ENCODE assay signal across 11 cellular contexts in the genomic region with DNA sequence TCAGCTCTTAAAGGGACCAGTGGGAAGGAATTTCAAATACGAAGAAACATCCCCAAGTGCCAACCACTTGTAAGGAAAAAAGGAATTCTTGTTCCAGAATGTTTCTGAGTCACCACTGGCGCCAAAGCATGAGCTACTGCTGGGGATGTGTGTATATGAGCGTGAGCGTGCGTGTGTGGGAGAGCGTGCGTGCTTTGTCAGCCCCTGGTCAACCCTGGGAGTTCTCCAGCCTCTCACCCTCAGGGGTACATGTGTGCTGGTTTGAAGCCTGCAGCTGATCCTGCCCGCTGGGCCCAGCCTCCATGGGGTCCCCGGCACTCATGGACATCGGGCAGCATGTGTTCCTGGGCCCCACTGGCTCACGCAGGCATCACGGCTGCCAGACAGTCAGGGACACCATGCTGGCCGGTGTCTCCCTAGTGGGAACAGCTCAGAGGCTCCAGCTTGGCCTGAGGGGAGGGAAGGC. TPM values are rescaled to one million over a fixed set of nuclear protein-coding genes. Genes with fewer than 3 reads are reported as not detected.
DNase-seq lines count a peak whose midpoint lies in the region; ATAC-seq and TF ChIP-seq lines count a peak whose summit lies in the region.
"Had no signal": no experiment of that assay in that cellular context is flagged by ENCODE, and none has a peak within 500 bp of the region (broad histone marks: within the 10 kb centered on the region; RNA-seq: fewer than 3 reads in every experiment).

No MANE protein-coding gene starts in this region.

- no peak for TF ChIP-seq RAD21 in SK-N-SH (IDR thresholded peaks at IDR 0.05; ENCODE audit: low read length)

- TF ChIP-seq CTCF in BJ (IDR thresholded peaks at IDR 0.05; ENCODE audit: insufficient read depth, low read depth, low read length) (no peak), SK-N-SH (IDR thresholded peaks at IDR 0.05) (no peak), fibroblast of mammary gland (conservative IDR thresholded peaks at IDR 0.05; ENCODE audit: control insufficient read depth, insufficient read depth, low read depth, low read length) (no peak), osteocyte (IDR thresholded peaks at IDR 0.05) (no peak), hepatocyte (IDR thresholded peaks at IDR 0.05; ENCODE audit: poor library complexity) (no peak)

- H2BK5ac ChIP-seq in mesendoderm (ENCODE audit: low read length), result no peak overlapping the region

- H3K79me2 ChIP-seq in SK-N-SH (ENCODE audit: insufficient read depth) (peaks cover 4% of the 10 kb centered on the region; the same call in 1 of the 2 replicates), mesendoderm (ENCODE audit: control insufficient read depth, insufficient read depth, low read length) (peaks cover 88% of the 10 kb centered on the region), hepatocyte (peaks cover 93% of the 10 kb centered on the region)

- H3K4ac ChIP-seq in mesendoderm (ENCODE audit: low read depth, low read length), result no peak overlapping the region

- no peak overlapping the region for H3K4me3 Mint-ChIP-seq in osteocyte (ENCODE audit: unreplicated experiment)
- no peak overlapping the region for H3K4me3 Mint-ChIP-seq in activated T-cell treated with anti-CD3 and anti-CD28 coated beads, Interleukin-2, amount 50 U/mL, for 24 hours
- no peak overlapping the region for H3K4me3 Mint-ChIP-seq in activated naive CD8-positive, alpha-beta T cell treated with anti-CD3 and anti-CD28 coated beads, Interleukin-2, amount 50 U/mL, for 24 hours
- H3K4me3 Mint-ChIP-seq: activated naive CD4-positive, alpha-beta T cell treated with anti-CD3 and anti-CD28 coated beads, Interleukin-2, amount 50 U/mL, for 24 hours had no signal

- H3K36me3 ChIP-seq in BJ (ENCODE audit: control insufficient read depth, insufficient read depth, low read length) (no peaks in the 10 kb centered on the region), SK-N-SH (replicated peaks in 1 of 2; ENCODE audit: control insufficient read depth in 1 of 2, insufficient read depth in 2 of 2, low read length in 1 of 2) (no peaks in the 10 kb centered on the region), mesendoderm (ENCODE audit: control insufficient read depth, insufficient read depth, low read length) (peaks cover 1% of the 10 kb centered on the region), hepatocyte (replicated peaks; ENCODE audit: insufficient read depth, low read depth) (no peaks in the 10 kb centered on the region)
- H3K36me3 ChIP-seq: uterus had no signal

- no peak overlapping the region for H2BK15ac ChIP-seq in mesendoderm (replicated peaks; ENCODE audit: low read depth)

- no peak overlapping the region for H4K8ac ChIP-seq in mesendoderm (ENCODE audit: low read depth, low read length)

- H3K23ac ChIP-seq in mesendoderm (ENCODE audit: low read length), result no peak overlapping the region

- no peak overlapping the region for H2AFZ ChIP-seq in SK-N-SH (ENCODE audit: low read depth)
- H2AFZ ChIP-seq in hepatocyte, result no peak overlapping the region

- no peak overlapping the region for H3K4me3 ChIP-seq in BJ (ENCODE audit: low read depth, low read length)
- H3K4me3 ChIP-seq in SK-N-SH (ENCODE audit: low read depth in 2 of 2, low read length in 1 of 2), result no peak overlapping the region
- H3K4me3 ChIP-seq in fibroblast of mammary gland (ENCODE audit: control insufficient read depth, low read depth, low read length), result no peak overlapping the region
- H3K4me3 ChIP-seq in mesendoderm (ENCODE audit: low read length), result no peak overlapping the region
- H3K4me3 ChIP-seq in hepatocyte, result no peak overlapping the region
- H3K4me3 ChIP-seq: uterus had no signal

- no peak overlapping the region for H3K9ac ChIP-seq in SK-N-SH
- H3K9ac ChIP-seq in mesendoderm (ENCODE audit: low read length), result no peak overlapping the region

- no peak for ATAC-seq in activated naive CD8-positive, alpha-beta T cell treated with anti-CD3 and anti-CD28 coated beads, Interleukin-2, amount 50 U/mL, for 24 hours

- H3K4me2 ChIP-seq in SK-N-SH, result peak overlapping the region; percentile 37; the same call in 1 of the 2 replicates
- no peak overlapping the region for H3K4me2 ChIP-seq in mesendoderm (ENCODE audit: low read length)
- no peak overlapping the region for H3K4me2 ChIP-seq in hepatocyte

- H3K18ac ChIP-seq in mesendoderm (ENCODE audit: low read length), result no peak overlapping the region

- no peaks in the 10 kb centered on the region for H4K20me1 ChIP-seq in SK-N-SH (ENCODE audit: insufficient read depth)
- peaks cover 56% of the 10 kb centered on the region for H4K20me1 ChIP-seq in hepatocyte (ENCODE audit: insufficient read depth, poor library complexity, severe bottlenecking)

- TF ChIP-seq EP300 in SK-N-SH (IDR thresholded peaks at IDR 0.05; ENCODE audit: borderline replicate concordance in 1 of 2, low read depth in 1 of 2, low read length in 1 of 2), result no peak

- no peaks in the 10 kb centered on the region for H3K9me2 ChIP-seq in SK-N-SH
- no peaks in the 10 kb centered on the region for H3K9me2 ChIP-seq in hepatocyte (replicated peaks; ENCODE audit: insufficient read depth)

- no peaks in the 10 kb centered on the region for H3K27me3 Mint-ChIP-seq in osteocyte (ENCODE audit: unreplicated experiment)
- no peaks in the 10 kb centered on the region for H3K27me3 Mint-ChIP-seq in activated T-cell treated with anti-CD3 and anti-CD28 coated beads, Interleukin-2, amount 50 U/mL, for 24 hours
- H3K27me3 Mint-ChIP-seq in activated naive CD8-positive, alpha-beta T cell treated with anti-CD3 and anti-CD28 coated beads, Interleukin-2, amount 50 U/mL, for 24 hours, result no peaks in the 10 kb centered on the region
- H3K27me3 Mint-ChIP-seq: activated naive CD4-positive, alpha-beta T cell treated with anti-CD3 and anti-CD28 coated beads, Interleukin-2, amount 50 U/mL, for 24 hours had no signal

- H3K4me1 ChIP-seq in SK-N-SH (ENCODE audit: control insufficient read depth in 1 of 2, insufficient read depth in 2 of 2, low read depth in 1 of 2, low read length in 1 of 2), result peaks cover 22 to 77% of the 10 kb centered on the region in 2 experiments
- H3K4me1 ChIP-seq in mesendoderm (ENCODE audit: control insufficient read depth, low read depth, low read length), result peaks cover 11% of the 10 kb centered on the region
- H3K4me1 ChIP-seq in hepatocyte (ENCODE audit: insufficient read depth), result peaks cover 18% of the 10 kb centered on the region

- H3F3A ChIP-seq in SK-N-SH (replicated peaks; ENCODE audit: insufficient read depth), result no peaks in the 10 kb centered on the region

- H3K27ac Mint-ChIP-seq in osteocyte (ENCODE audit: unreplicated experiment), result peak overlapping the region; percentile 91
- H3K27ac Mint-ChIP-seq in activated T-cell treated with anti-CD3 and anti-CD28 coated beads, Interleukin-2, amount 50 U/mL, for 24 hours, result no peak overlapping the region
- H3K27ac Mint-ChIP-seq in activated naive CD8-positive, alpha-beta T cell treated with anti-CD3 and anti-CD28 coated beads, Interleukin-2, amount 50 U/mL, for 24 hours, result no peak overlapping the region
- H3K27ac Mint-ChIP-seq: activated naive CD4-positive, alpha-beta T cell treated with anti-CD3 and anti-CD28 coated beads, Interleukin-2, amount 50 U/mL, for 24 hours had no signal

- peaks cover 2% of the 10 kb centered on the region for H3K36me3 Mint-ChIP-seq in osteocyte (ENCODE audit: unreplicated experiment)
- peaks cover 4% of the 10 kb centered on the region for H3K36me3 Mint-ChIP-seq in activated T-cell treated with anti-CD3 and anti-CD28 coated beads, Interleukin-2, amount 50 U/mL, for 24 hours (ENCODE audit: low read depth)
- peaks cover 7% of the 10 kb centered on the region for H3K36me3 Mint-ChIP-seq in activated naive CD8-positive, alpha-beta T cell treated with anti-CD3 and anti-CD28 coated beads, Interleukin-2, amount 50 U/mL, for 24 hours (ENCODE audit: low read depth)

- 81% methylated on average over 9 of the region's 13 CpGs for WGBS in SK-N-SH (ENCODE audit: low lambda C conversion rate)
- WGBS in mesendoderm (ENCODE audit: extremely low coverage, insufficient coverage, low lambda C conversion rate), result no CpG with 5 or more reads among the region's 13 CpGs
- 89% methylated on average over 13 of the region's 13 CpGs for WGBS in hepatocyte (ENCODE audit: low lambda C conversion rate, missing lambda C conversion rate)

- no peak overlapping the region for H3K56ac ChIP-seq in mesendoderm (ENCODE audit: low read length)

- no peak overlapping the region for H4K5ac ChIP-seq in mesendoderm (ENCODE audit: low read length)

- H3K27me3 ChIP-seq in BJ (ENCODE audit: control insufficient read depth, insufficient read depth, low read length), result no peaks in the 10 kb centered on the region
- H3K27me3 ChIP-seq in SK-N-SH (ENCODE audit: insufficient read depth), result no peaks in the 10 kb centered on the region
- no peaks in the 10 kb centered on the region for H3K27me3 ChIP-seq in mesendoderm (ENCODE audit: insufficient read depth, low read length, poor library complexity)
- H3K27me3 ChIP-seq in hepatocyte, result no peaks in the 10 kb centered on the region
- H3K27me3 ChIP-seq: uterus had no signal

- no peak overlapping the region for H2AK5ac ChIP-seq in mesendoderm (ENCODE audit: low read length)

- DNase-seq in BJ (ENCODE audit: low read depth), result peak; percentile 96
- DNase-seq in SK-N-SH, result no peak
- DNase-seq in fibroblast of mammary gland (ENCODE audit: low read depth), result peak; percentile 98
- peak; percentile 91 for DNase-seq in osteocyte (ENCODE audit: extremely low spot score, unreplicated experiment)
- DNase-seq in mesendoderm, result no peak
- DNase-seq in hepatocyte (ENCODE audit: low spot score), result no peak
- DNase-seq in activated T-cell treated with anti-CD3 and anti-CD28 coated beads, Interleukin-2, amount 50 U/mL, for 24 hours, result no peak
- DNase-seq in activated naive CD8-positive, alpha-beta T cell treated with anti-CD3 and anti-CD28 coated beads, Interleukin-2, amount 50 U/mL, for 24 hours, result no peak
- DNase-seq: stimulated activated CD4-positive, alpha-beta T cell treated with anti-CD3 and anti-CD28 coated beads, Interleukin-12 subunit alpha, Interleukin-12 subunit beta, amount 100 ng/mL, for 4 hours; uterus had no signal

- CTCF ChIA-PET in BJ (lab: Yijun Ruan, JAX) (interaction anchor here (0.7 to 1.8 kb wide), 5 partner anchors 12 to 122 kb away, joined by 3 to 9 read pairs (median 3); no protein-coding TSS in a partner anchor), SK-N-SH (lab: Yijun Ruan, JAX) (interaction anchor here (1.1 to 6.1 kb wide), 3 partner anchors 11 to 23 kb away, joined by 3 to 27 read pairs (median 3); no protein-coding TSS in a partner anchor)

- H3K9me3 ChIP-seq in SK-N-SH (no peaks in the 10 kb centered on the region), hepatocyte (ENCODE audit: low read depth) (no peaks in the 10 kb centered on the region)
- H3K9me3 ChIP-seq: uterus had no signal

- H3K27ac ChIP-seq in SK-N-SH (ENCODE audit: low read depth in 2 of 2, low read length in 1 of 2), result peak overlapping the region in 1 of 2 experiments; percentile 35; a peak in 2 of 4 replicates
- no peak overlapping the region for H3K27ac ChIP-seq in mesendoderm (ENCODE audit: low read depth, low read length)
- H3K27ac ChIP-seq in hepatocyte, result no peak overlapping the region
- H3K27ac ChIP-seq: uterus had no signal

- peaks cover 66% of the 10 kb centered on the region for H3K4me1 Mint-ChIP-seq in osteocyte (ENCODE audit: unreplicated experiment)
- H3K4me1 Mint-ChIP-seq in activated T-cell treated with anti-CD3 and anti-CD28 coated beads, Interleukin-2, amount 50 U/mL, for 24 hours (ENCODE audit: low read depth), result peaks cover 8% of the 10 kb centered on the region
- peaks cover 2% of the 10 kb centered on the region for H3K4me1 Mint-ChIP-seq in activated naive CD8-positive, alpha-beta T cell treated with anti-CD3 and anti-CD28 coated beads, Interleukin-2, amount 50 U/mL, for 24 hours

- POLR2A ChIA-PET in BJ (lab: Charles Lee) (interaction anchor here (0.5 kb wide), 1 partner anchor 21 kb away, joined by 4 read pairs; no protein-coding TSS in a partner anchor), SK-N-SH (lab: Yijun Ruan, JAX) (no interaction called here)

- no peaks in the 10 kb centered on the region for H3K9me3 Mint-ChIP-seq in osteocyte (ENCODE audit: unreplicated experiment)
- H3K9me3 Mint-ChIP-seq in activated T-cell treated with anti-CD3 and anti-CD28 coated beads, Interleukin-2, amount 50 U/mL, for 24 hours, result peaks cover 3% of the 10 kb centered on the region
- peaks cover 5% of the 10 kb centered on the region for H3K9me3 Mint-ChIP-seq in activated naive CD8-positive, alpha-beta T cell treated with anti-CD3 and anti-CD28 coated beads, Interleukin-2, amount 50 U/mL, for 24 hours
- H3K9me3 Mint-ChIP-seq: activated naive CD4-positive, alpha-beta T cell treated with anti-CD3 and anti-CD28 coated beads, Interleukin-2, amount 50 U/mL, for 24 hours had no signal

- H3K79me1 ChIP-seq in mesendoderm (ENCODE audit: low read length), result peaks cover 65% of the 10 kb centered on the region

- no peak overlapping the region for H2BK120ac ChIP-seq in mesendoderm (ENCODE audit: low read depth, low read length)

RNA-seq across cellular contexts. Expression of a gene that starts 17.1 kb away (rescaled TPM):
- polyA plus RNA-seq in BJ (2011; rRNA removed), result 7.4 and 12.9 TPM in 2 replicates
- 9.1 and 11.0 TPM in 2 replicates for polyA minus RNA-seq in BJ (2011; rRNA and poly(A)+ RNA removed)
- 5.2 and 5.9 TPM in 2 replicates for polyA plus RNA-seq in SK-N-SH (2012; rRNA removed)
- polyA plus RNA-seq in SK-N-SH (2012; cell fraction: cytosol; rRNA removed), result 2.9 and 4.9 TPM in 2 replicates
- polyA plus RNA-seq in SK-N-SH (2012; cell fraction: nucleus; rRNA removed), result 3.4 and 3.8 TPM in 2 replicates
- total RNA-seq in osteocyte, result 42.6 and 43.0 TPM in 2 replicates
- 29.4 TPM for polyA plus RNA-seq in mesendoderm (2013, experiment 1 of 2)
- 29.5 TPM for polyA plus RNA-seq in mesendoderm (2013, experiment 2 of 2)
- 35.7 and 48.3 TPM in 2 replicates for total RNA-seq in hepatocyte
- polyA plus RNA-seq in hepatocyte, result 34.9 and 46.7 TPM in 2 replicates

Comparison
In these comparisons a context has a peak if more than half of its experiments do, and no peak if none do; other contexts are left out.
1. DNase-seq: peak in BJ (single experiment), fibroblast of mammary gland (single experiment) and osteocyte (single experiment); none in SK-N-SH (single experiment), mesendoderm (single experiment), hepatocyte (single experiment), activated T-cell treated with anti-CD3 and anti-CD28 coated beads, Interleukin-2, amount 50 U/mL, for 24 hours (single experiment) and activated naive CD8-positive, alpha-beta T cell treated with anti-CD3 and anti-CD28 coated beads, Interleukin-2, amount 50 U/mL, for 24 hours (single experiment).